In genomic region chr5:100260968-100261367, GRCh38 we compare ENCODE assay signal across 23 cellular contexts.
DNase-seq lines count a peak whose midpoint lies in the region; ATAC-seq, FAIRE-seq and TF ChIP-seq lines count a peak whose summit lies in the region.
"Had no signal": no experiment of that assay in that cellular context is flagged by ENCODE, and none has a peak within 500 bp of the region (broad histone marks: within the 10 kb centered on the region; RNA-seq: fewer than 3 reads in every experiment).

No MANE protein-coding gene starts in this region.

- no peak overlapping the region for H2BK120ac ChIP-seq in neuronal stem cell (ENCODE audit: low read depth, low read length)

- H3K36me3 ChIP-seq in HepG2 (replicated peaks in 1 of 2; ENCODE audit: control insufficient read depth in 1 of 2, insufficient read depth in 2 of 2, low read length in 2 of 2) (no peaks in the 10 kb centered on the region), right lobe of liver (no peaks in the 10 kb centered on the region), MM.1S (replicated peaks; ENCODE audit: insufficient read depth, low read length) (no peaks in the 10 kb centered on the region), neuronal stem cell (replicated peaks in 1 of 2; ENCODE audit: control insufficient read depth in 2 of 2, insufficient read depth in 2 of 2, low read length in 2 of 2) (no peaks in the 10 kb centered on the region), pancreas (no peaks in the 10 kb centered on the region)
- H3K36me3 ChIP-seq: BE2C; BLaER1 treated with 17β-estradiol and CSF1 and Interleukin-3, amounts not matched to agents 10 nM and 100 nM; HAP-1 had no signal

- H4K91ac ChIP-seq in neuronal stem cell (ENCODE audit: low read depth, low read length, poor library complexity): no peak overlapping the region

- CTCF ChIA-PET in HepG2 (lab: Yijun Ruan, JAX; ENCODE audit: low intra/inter-chr PET ratio, low total read pairs): no interaction called here

- 3% methylated on average over 2 of the region's 2 CpGs for WGBS in HepG2 (ENCODE audit: low lambda C conversion rate)
- 52% methylated on average over 2 of the region's 2 CpGs for WGBS in right lobe of liver (ENCODE audit: insufficient coverage, low coverage, low lambda C conversion rate, missing lambda C conversion rate)
- WGBS in neuronal stem cell (ENCODE audit: extremely low coverage in 2 of 2, insufficient read length in 2 of 2, insufficient replicate concordance in 1 of 2), 2 donors: no CpG with 5 or more reads among the region's 2 CpGs
- WGBS in pancreas, 2 donors: 73 to 81% methylated on average over 2 of the region's 2 CpGs

- no peak overlapping the region for H2BK15ac ChIP-seq in neuronal stem cell (ENCODE audit: low read length)

- H3F3A ChIP-seq in MM.1S (ENCODE audit: insufficient read depth, low read length): no peaks in the 10 kb centered on the region

- ATAC-seq in HepG2: no peak
- ATAC-seq in right lobe of liver: no peak
- ATAC-seq in pancreas: no peak
- ATAC-seq: GM12878, GM23338 had no signal

- H3K79me2 ChIP-seq in HepG2 (ENCODE audit: insufficient read depth, low read length) (no peaks in the 10 kb centered on the region), MM.1S (ENCODE audit: low read length) (no peaks in the 10 kb centered on the region)

- intact Hi-C loops in HepG2 (cut with micrococcal nuclease; ENCODE audit: unreplicated experiment) (no loop called here), right lobe of liver (cut with DNase I) (no loop called here), pancreas (cut with DNase I) (no loop called here)

- no peak for TF ChIP-seq CTCF in HepG2 (CRISPR knock-in tag; IDR thresholded peaks at IDR 0.05)
- TF ChIP-seq CTCF in right lobe of liver (IDR thresholded peaks at IDR 0.05): no peak
- no peak for TF ChIP-seq CTCF in MM.1S (IDR thresholded peaks at IDR 0.05; ENCODE audit: low read length)
- no peak for TF ChIP-seq CTCF in pancreas (IDR thresholded peaks at IDR 0.05)

- TF ChIP-seq EP300 in HepG2 (IDR thresholded peaks at IDR 0.05; ENCODE audit: low read depth in 2 of 2, low read length in 2 of 2): no peak
- no peak for TF ChIP-seq EP300 in HepG2 (CRISPR knock-in tag; IDR thresholded peaks at IDR 0.05; ENCODE audit: borderline replicate concordance)

- no peaks in the 10 kb centered on the region for H3K9me3 ChIP-seq in HepG2 (ENCODE audit: low read length)
- H3K9me3 ChIP-seq in right lobe of liver: no peaks in the 10 kb centered on the region
- H3K9me3 ChIP-seq in MM.1S (replicated peaks; ENCODE audit: insufficient read depth, low read length): no peaks in the 10 kb centered on the region
- no peaks in the 10 kb centered on the region for H3K9me3 ChIP-seq in neuronal stem cell (replicated peaks in 1 of 2; ENCODE audit: control insufficient read depth in 2 of 2, insufficient read depth in 1 of 2, low read depth in 1 of 2, low read length in 2 of 2)
- no peaks in the 10 kb centered on the region for H3K9me3 ChIP-seq in pancreas
- H3K9me3 ChIP-seq: BE2C; BLaER1 treated with 17β-estradiol and CSF1 and Interleukin-3, amounts not matched to agents 10 nM and 100 nM; HAP-1 had no signal

- no peaks in the 10 kb centered on the region for H3K9me2 ChIP-seq in MM.1S (replicated peaks; ENCODE audit: insufficient read depth, low read length)

- no peak overlapping the region for H3K4ac ChIP-seq in neuronal stem cell (ENCODE audit: low read length)

- H2BK5ac ChIP-seq in neuronal stem cell (ENCODE audit: low read length): no peak overlapping the region

- POLR2A ChIA-PET in HepG2 (lab: Yijun Ruan, JAX): no interaction called here

- H3K14ac ChIP-seq in neuronal stem cell (ENCODE audit: low read length): no peak overlapping the region

- H3K4me1 ChIP-seq in HepG2 (ENCODE audit: insufficient read depth, low read length): no peaks in the 10 kb centered on the region
- no peaks in the 10 kb centered on the region for H3K4me1 ChIP-seq in right lobe of liver
- no peaks in the 10 kb centered on the region for H3K4me1 ChIP-seq in MM.1S (ENCODE audit: low read length)
- peaks cover 0 to 3% of the 10 kb centered on the region in 2 donors for H3K4me1 ChIP-seq in neuronal stem cell (ENCODE audit: control insufficient read depth in 2 of 2, insufficient read depth in 1 of 2, low read depth in 1 of 2, low read length in 2 of 2)
- no peaks in the 10 kb centered on the region for H3K4me1 ChIP-seq in pancreas
- H3K4me1 ChIP-seq: BE2C; BLaER1 treated with 17β-estradiol and CSF1 and Interleukin-3, amounts not matched to agents 10 nM and 100 nM; HAP-1 had no signal

- no peak overlapping the region for H2BK12ac ChIP-seq in neuronal stem cell (ENCODE audit: low read length)

- H3K4me2 ChIP-seq in HepG2 (ENCODE audit: low read depth, low read length) (no peak overlapping the region), MM.1S (ENCODE audit: low read depth, low read length) (peak overlapping the region; percentile 64), neuronal stem cell (ENCODE audit: insufficient read depth, low read length, poor library complexity, severe bottlenecking) (no peak overlapping the region)
- H3K4me2 ChIP-seq: BLaER1 treated with 17β-estradiol and CSF1 and Interleukin-3, amounts not matched to agents 10 nM and 100 nM; GM23338 had no signal

- no peaks in the 10 kb centered on the region for H3K27me3 ChIP-seq in HepG2 (ENCODE audit: control insufficient read depth in 1 of 2, insufficient read depth in 2 of 2, low read length in 2 of 2)
- H3K27me3 ChIP-seq in right lobe of liver: no peaks in the 10 kb centered on the region
- H3K27me3 ChIP-seq in MM.1S (replicated peaks; ENCODE audit: insufficient read depth, low read length): no peaks in the 10 kb centered on the region
- H3K27me3 ChIP-seq in neuronal stem cell (ENCODE audit: control insufficient read depth in 3 of 3, insufficient read depth in 3 of 3, low read depth in 1 of 3, low read length in 3 of 3): no peaks in the 10 kb centered on the region
- H3K27me3 ChIP-seq in pancreas: no peaks in the 10 kb centered on the region
- H3K27me3 ChIP-seq: BE2C; BLaER1 treated with 17β-estradiol and CSF1 and Interleukin-3, amounts not matched to agents 10 nM and 100 nM had no signal

- no peak overlapping the region for H4K8ac ChIP-seq in neuronal stem cell (ENCODE audit: low read depth, low read length)

- no peak for FAIRE-seq in HepG2 (lab: Jason Lieb, UNC)
- no peak for FAIRE-seq in pancreas (lab: Jason Lieb, UNC)
- FAIRE-seq: A204.1, D721Med, GM12878 had no signal

- BruUV-seq in HepG2 (replicated peaks; lab: Mats Ljungman, UMichigan): no TSS peak

- H3K23ac ChIP-seq in neuronal stem cell (ENCODE audit: low read depth, low read length, poor library complexity): no peak overlapping the region

- DNase-seq in HepG2 (ENCODE audit: low spot score) (no peak), right lobe of liver (no peak), MM.1S (peak; percentile 20), neuronal stem cell (ENCODE audit: low spot score) (no peak), retina (no peak), pancreas (no peak)
- DNase-seq: ACHN; AML-193; BE2C; CD4-positive, alpha-beta T cell; CD8-positive, alpha-beta memory T cell; DMS 273 treated with DMSO at 0.1 percent for 48 hours; DMS79; EL; GDM1; HFFc6 had no signal

- in situ Hi-C loops in HepG2 (cut with HindIII; ENCODE audit: extremely low pct_ligation_motif_present, low pct_unique_long_range_greater_than_20kb): no loop called here

- no peak overlapping the region for H3K18ac ChIP-seq in neuronal stem cell (ENCODE audit: low read length)

- H2AFZ ChIP-seq in HepG2 (ENCODE audit: low read length): no peak overlapping the region
- H2AFZ ChIP-seq in MM.1S (ENCODE audit: low read length): peak overlapping the region; percentile 21
- H2AFZ ChIP-seq in neuronal stem cell (ENCODE audit: low read length): peak overlapping the region; percentile 62
- H2AFZ ChIP-seq: GM23338 had no signal

- TF ChIP-seq RAD21 in HepG2 (CRISPR knock-in tag; IDR thresholded peaks at IDR 0.05): no peak

- no peaks in the 10 kb centered on the region for H3K79me1 ChIP-seq in neuronal stem cell (ENCODE audit: low read depth, low read length)

- H3K9ac ChIP-seq in HepG2 (ENCODE audit: insufficient read depth, low read depth, low read length): no peak overlapping the region
- H3K9ac ChIP-seq in MM.1S (ENCODE audit: low read length): no peak overlapping the region
- no peak overlapping the region for H3K9ac ChIP-seq in neuronal stem cell (ENCODE audit: low read depth, low read length, poor library complexity)
- H3K9ac ChIP-seq: BLaER1 treated with 17β-estradiol and CSF1 and Interleukin-3, amounts not matched to agents 10 nM and 100 nM had no signal

- no peak for TF ChIP-seq POLR2A in HepG2 (IDR thresholded peaks at IDR 0.05; ENCODE audit: insufficient read depth in 1 of 2, low read depth in 2 of 2, low read length in 2 of 2)
- TF ChIP-seq POLR2A in right lobe of liver (IDR thresholded peaks at IDR 0.05): no peak

- H3K4me3 ChIP-seq in HepG2 (replicated peaks in 1 of 3; ENCODE audit: insufficient read depth in 1 of 3, low read depth in 2 of 3, low read length in 3 of 3) (no peak overlapping the region), right lobe of liver (no peak overlapping the region), MM.1S (ENCODE audit: low read length) (peak overlapping the region; percentile 47), neuronal stem cell (ENCODE audit: low read length in 2 of 2) (no peak overlapping the region), pancreas (no peak overlapping the region)
- H3K4me3 ChIP-seq: BLaER1 treated with 17β-estradiol and CSF1 and Interleukin-3, amounts not matched to agents 10 nM and 100 nM; GM12878; GM23338; HAP-1 had no signal

- H3K27ac ChIP-seq in HepG2 (ENCODE audit: extremely low read length, insufficient read depth, low read length) (no peak overlapping the region), right lobe of liver (no peak overlapping the region), MM.1S (ENCODE audit: low read length) (no peak overlapping the region), neuronal stem cell (replicated peaks; ENCODE audit: low read length) (no peak overlapping the region), pancreas (no peak overlapping the region)
- H3K27ac ChIP-seq: 22Rv1; BLaER1 treated with 17β-estradiol and CSF1 and Interleukin-3, amounts not matched to agents 10 nM and 100 nM had no signal

- H4K20me1 ChIP-seq in HepG2 (ENCODE audit: insufficient read depth, low read length): no peaks in the 10 kb centered on the region
- no peaks in the 10 kb centered on the region for H4K20me1 ChIP-seq in MM.1S (ENCODE audit: insufficient read depth, low read length)
- H4K20me1 ChIP-seq: BLaER1 treated with 17β-estradiol and CSF1 and Interleukin-3, amounts not matched to agents 10 nM and 100 nM had no signal

- no peak overlapping the region for H2AK5ac ChIP-seq in neuronal stem cell (ENCODE audit: low read depth, low read length)

TF ChIP-seq in HepG2, 621 proteins besides CTCF, POLR2A, EP300 and RAD21 (continues in another document):
- TF ChIP-seq MAFF (IDR thresholded peaks at IDR 0.05; ENCODE audit: low read depth, low read length): peak; percentile 66
